ENCODE assay signal across 11 cellular contexts in the genomic region with DNA sequence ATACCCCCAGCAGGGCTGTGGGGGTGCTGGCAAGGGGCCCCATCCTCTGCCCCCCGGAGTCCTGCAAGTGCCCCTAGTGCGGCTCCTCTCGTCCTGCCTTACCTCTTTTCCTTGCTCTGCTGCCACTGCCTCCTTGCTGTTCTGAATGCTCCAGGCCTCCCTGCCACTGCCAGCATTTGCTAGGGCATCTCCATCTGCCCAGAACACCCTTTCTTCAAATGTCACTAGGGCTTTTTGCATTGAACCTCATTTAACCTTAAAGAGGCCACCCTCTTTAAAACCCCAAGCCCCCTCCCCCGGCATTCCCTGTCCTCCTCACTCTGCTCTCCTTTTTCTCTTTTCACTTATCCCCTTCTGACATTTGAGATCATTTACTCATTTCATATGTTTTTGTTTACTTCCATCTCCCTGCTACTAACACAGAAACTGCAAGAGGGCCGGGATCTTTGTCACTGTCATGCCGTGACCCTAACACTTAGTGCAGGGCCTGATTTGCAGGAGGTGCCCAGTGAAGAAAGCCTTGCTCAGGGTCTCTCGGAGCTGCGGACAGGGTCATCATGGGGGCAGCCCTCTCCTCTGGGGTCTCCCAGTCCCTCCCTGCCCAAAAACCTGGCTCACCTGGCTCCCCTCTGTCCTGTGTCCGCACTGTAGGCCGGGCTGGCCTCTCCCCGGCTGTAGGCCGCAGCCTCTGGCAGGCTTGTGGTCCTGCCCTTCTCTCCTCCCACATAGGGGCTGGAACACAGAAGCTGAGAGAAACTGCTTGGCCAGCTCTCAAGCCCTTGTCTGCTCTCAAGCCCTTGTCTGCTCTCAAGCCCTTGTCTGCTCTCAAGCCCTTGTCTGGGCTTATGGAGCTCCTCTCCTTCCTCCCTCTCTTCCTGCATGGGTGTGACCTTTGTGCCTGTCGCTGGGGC. TPM values are rescaled to one million over a fixed set of nuclear protein-coding genes. Genes with fewer than 3 reads are reported as not detected.
DNase-seq lines count a peak whose midpoint lies in the region; ATAC-seq, FAIRE-seq and TF ChIP-seq lines count a peak whose summit lies in the region.
"Had no signal": no experiment of that assay in that cellular context is flagged by ENCODE, and none has a peak within 500 bp of the region (broad histone marks: within the 10 kb centered on the region; RNA-seq: fewer than 3 reads in every experiment).

TSS of gene ACOX2 (minus strand) at position 690 of the 911 bp plus-strand sequence. CDS start 2,084 bp downstream, outside the sequence.

- no peak within 1 kb of the TSS for H3K4me3 ChIP-seq in A549
- H3K4me3 ChIP-seq in NT2/D1 (ENCODE audit: insufficient read length, low read depth) = no peak within 1 kb of the TSS
- H3K4me3 ChIP-seq in foreskin fibroblast (ENCODE audit: low read depth in 1 of 2, low read length in 2 of 2) = peak within 1 kb of the TSS; percentile 28 to 52
- no peak within 1 kb of the TSS for H3K4me3 ChIP-seq in neural progenitor cell

- peak within 1 kb of the TSS; percentile 48 to 80 for H3K27ac ChIP-seq in A549
- no peak within 1 kb of the TSS for H3K27ac ChIP-seq in neural progenitor cell

- no peaks in the 10 kb centered on the region for H3F3A ChIP-seq in neural progenitor cell (ENCODE audit: low read depth)

- ATAC-seq in A549 (no peak), HG03378 (IDR thresholded peaks at IDR 0.05; ENCODE audit: unreplicated experiment) (no peak), GM18498 (IDR thresholded peaks at IDR 0.05; ENCODE audit: unreplicated experiment) (no peak)

- TF ChIP-seq EP300 in A549 (IDR thresholded peaks at IDR 0.05) = no peak

- H3K36me3 ChIP-seq in NT2/D1 (ENCODE audit: insufficient read depth, insufficient read length, low read length) = no peaks in the 10 kb centered on the region
- no peaks in the 10 kb centered on the region for H3K36me3 ChIP-seq in neural progenitor cell

- DNase-seq in A549 (ENCODE audit: low read depth in 1 of 2, low spot score in 1 of 2) = no peak
- no peak for DNase-seq in NT2/D1 (ENCODE audit: low read depth, low spot score)
- peak; percentile 68 to 83 for DNase-seq in foreskin fibroblast
- no peak for DNase-seq in neural progenitor cell (ENCODE audit: low spot score)
- no peak for DNase-seq in stimulated activated CD4-positive, alpha-beta T cell treated with anti-CD3 and anti-CD28 coated beads, Interleukin-1b, Interleukin-23, amount 100 ng/mL, for 48 hours
- no peak for DNase-seq in NK-92 (lab: John Stamatoyannopoulos, UW; ENCODE audit: unreplicated experiment)
- DNase-seq: activated naive CD8-positive, alpha-beta T cell treated with anti-CD3 and anti-CD28 coated beads for 36 hours; CD4-positive, alpha-beta memory T cell had no signal

- TF ChIP-seq POLR2A in A549 (IDR thresholded peaks at IDR 0.05; ENCODE audit: low read length) = no peak

- H3K27me3 Mint-ChIP-seq in neural progenitor cell (ENCODE audit: insufficient read depth, low read depth) = no peaks in the 10 kb centered on the region
- H3K27me3 Mint-ChIP-seq: activated naive CD8-positive, alpha-beta T cell treated with anti-CD3 and anti-CD28 coated beads for 36 hours; CD4-positive, alpha-beta memory T cell had no signal

- no peaks in the 10 kb centered on the region for H3K36me3 Mint-ChIP-seq in neural progenitor cell
- H3K36me3 Mint-ChIP-seq: activated naive CD8-positive, alpha-beta T cell treated with anti-CD3 and anti-CD28 coated beads for 36 hours; CD4-positive, alpha-beta memory T cell had no signal

- peak within 1 kb of the TSS; percentile 21 for H3K27ac Mint-ChIP-seq in neural progenitor cell
- H3K27ac Mint-ChIP-seq: activated naive CD8-positive, alpha-beta T cell treated with anti-CD3 and anti-CD28 coated beads for 36 hours had no signal

- FAIRE-seq in A549 (lab: Jason Lieb, UNC) = no peak

- no peak for TF ChIP-seq CTCF in A549 (IDR thresholded peaks at IDR 0.05)
- no peak for TF ChIP-seq CTCF in foreskin fibroblast (IDR thresholded peaks at IDR 0.05; ENCODE audit: low read depth, low read length)
- TF ChIP-seq CTCF in neural progenitor cell (IDR thresholded peaks at IDR 0.05) = no peak

- WGBS in A549 (ENCODE audit: missing lambda C conversion rate) = 67% methylated on average over 8 of the region's 13 CpGs

- POLR2A ChIA-PET in A549 (lab: Yijun Ruan, JAX) = no interaction called here

- CTCF ChIA-PET in A549 (lab: Yijun Ruan, JAX) = interaction anchor here (0.5 to 1.2 kb wide), 4 partner anchors 45 to 586 kb away, joined by 3 read pairs; partner anchors contain the start of gene KCTD6

- H3K9me3 Mint-ChIP-seq in neural progenitor cell = peaks cover 2% of the 10 kb centered on the region
- H3K9me3 Mint-ChIP-seq: activated naive CD8-positive, alpha-beta T cell treated with anti-CD3 and anti-CD28 coated beads for 36 hours; CD4-positive, alpha-beta memory T cell had no signal

- H2AFZ ChIP-seq in neural progenitor cell (replicated peaks) = peak within 1 kb of the TSS; percentile 88

- no peaks in the 10 kb centered on the region for H3K9me3 ChIP-seq in A549
- H3K9me3 ChIP-seq in NT2/D1 (ENCODE audit: insufficient read depth, low read length) = no peaks in the 10 kb centered on the region
- H3K9me3 ChIP-seq in neural progenitor cell (ENCODE audit: low read depth) = no peaks in the 10 kb centered on the region

- TF ChIP-seq RAD21 in A549 (conservative IDR thresholded peaks at IDR 0.05 in 1 of 2, IDR thresholded peaks at IDR 0.05 in 1 of 2) = no peak

- no peaks in the 10 kb centered on the region for H4K20me1 ChIP-seq in neural progenitor cell (ENCODE audit: low read depth)

- H3K4me2 ChIP-seq in A549 = peak within 1 kb of the TSS; percentile 47
- no peak within 1 kb of the TSS for H3K4me2 ChIP-seq in neural progenitor cell

- H3K27me3 ChIP-seq in NT2/D1 (ENCODE audit: insufficient read depth, insufficient read length) (no peaks in the 10 kb centered on the region), neural progenitor cell (no peaks in the 10 kb centered on the region)

- peaks cover 31% of the 10 kb centered on the region for H3K4me1 Mint-ChIP-seq in neural progenitor cell

- H3K4me3 Mint-ChIP-seq in neural progenitor cell = no peak within 1 kb of the TSS
- H3K4me3 Mint-ChIP-seq: activated naive CD8-positive, alpha-beta T cell treated with anti-CD3 and anti-CD28 coated beads for 36 hours; CD4-positive, alpha-beta memory T cell had no signal

- peak within 1 kb of the TSS; percentile 37 for H3K9ac ChIP-seq in NT2/D1 (ENCODE audit: insufficient read length, low read depth)
- no peak within 1 kb of the TSS for H3K9ac ChIP-seq in neural progenitor cell

- H3K4me1 ChIP-seq in A549 (peaks cover 45% of the 10 kb centered on the region), NT2/D1 (ENCODE audit: insufficient read depth, insufficient read length) (peaks cover 11% of the 10 kb centered on the region), neural progenitor cell (peaks cover 11% of the 10 kb centered on the region)

- H3K79me2 ChIP-seq in neural progenitor cell (ENCODE audit: low read depth) = no peaks in the 10 kb centered on the region

TF ChIP-seq in A549, 52 proteins besides CTCF, POLR2A, EP300 and RAD21:
- TF ChIP-seq HDAC2 (IDR thresholded peaks at IDR 0.05) (no peak), USF2 (IDR thresholded peaks at IDR 0.05) (no peak), CEBPB (IDR thresholded peaks at IDR 0.05) (no peak), RARB (CRISPR knock-in tag; IDR thresholded peaks at IDR 0.05) (no peak), SREBF2 (IDR thresholded peaks at IDR 0.05) (no peak), JUN (IDR thresholded peaks at IDR 0.05) (no peak)
- TF ChIP-seq, protein P1, sequence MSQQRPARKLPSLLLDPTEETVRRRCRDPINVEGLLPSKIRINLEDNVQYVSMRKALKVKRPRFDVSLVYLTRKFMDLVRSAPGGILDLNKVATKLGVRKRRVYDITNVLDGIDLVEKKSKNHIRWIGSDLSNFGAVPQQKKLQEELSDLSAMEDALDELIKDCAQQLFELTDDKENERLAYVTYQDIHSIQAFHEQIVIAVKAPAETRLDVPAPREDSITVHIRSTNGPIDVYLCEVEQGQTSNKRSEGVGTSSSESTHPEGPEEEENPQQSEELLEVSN (IDR thresholded peaks at IDR 0.05; ENCODE audit: borderline replicate concordance, low read depth) = no peak

RNA-seq across cellular contexts. Expression of gene ACOX2, which starts in this region (rescaled TPM):
- polyA plus RNA-seq in A549 (2011; rRNA removed) (23.2 and 35.2 TPM in 2 replicates), A549 (2017; fragmentation: RNase III; extraction: RNeasy Plus Mini Kit Qiagen cat#74134 plus additional on column Dnase treatment) (3.7 to 4.9 TPM (median 4.8 TPM) in 3 replicates)
- polyA plus RNA-seq in A549 (2012; cell fraction: cytosol; rRNA removed) = 9.6 and 10.2 TPM in 2 replicates
- 7.7 and 8.4 TPM in 2 replicates for polyA plus RNA-seq in A549 (2012; cell fraction: nucleus; rRNA removed)
- polyA minus RNA-seq in A549 (2011; rRNA and poly(A)+ RNA removed) = 24.1 and 29.1 TPM in 2 replicates
- 4.3 and 7.6 TPM in 2 replicates for total RNA-seq in neural progenitor cell (ENCODE audit: low replicate concordance)
- total RNA-seq: activated naive CD8-positive, alpha-beta T cell treated with anti-CD3 and anti-CD28 coated beads for 36 hours; CD4-positive, alpha-beta memory T cell had no signal
- polyA plus RNA-seq: CD4-positive, alpha-beta memory T cell; neural cell had no signal

Comparison
In these comparisons a context has a peak if more than half of its experiments do, and no peak if none do; other contexts are left out.
1. DNase-seq: peak in foreskin fibroblast (2 of 2); none in A549 (0 of 2), NT2/D1 (single experiment), neural progenitor cell (single experiment), stimulated activated CD4-positive, alpha-beta T cell treated with anti-CD3 and anti-CD28 coated beads, Interleukin-1b, Interleukin-23, amount 100 ng/mL, for 48 hours (single experiment) and NK-92 (single experiment).
2. H3K4me3 ChIP-seq: peak in foreskin fibroblast (2 of 2); none in A549 (single experiment), NT2/D1 (single experiment) and neural progenitor cell (single experiment).